Comparison of ENCODE assay signal across 8 cellular contexts in genomic region chr14:30980106-30980704, GRCh38. TPM values are rescaled to one million over a fixed set of nuclear protein-coding genes. Genes with fewer than 3 reads are reported as not detected.
DNase-seq lines count a peak whose midpoint lies in the region; ATAC-seq and TF ChIP-seq lines count a peak whose summit lies in the region.
"Not testable (repeated sequence)": the region's sequence is repeated elsewhere in the genome, so short reads cannot be mapped to it uniquely, and the experiment has no call there.

No MANE protein-coding gene starts in this region.

- H3K27me3 ChIP-seq in DOHH2 (ENCODE audit: control insufficient read depth, low read length); SK-N-SH (ENCODE audit: insufficient read depth); foreskin keratinocyte: not testable (repeated sequence)

- not testable (repeated sequence) for H3K9me3 ChIP-seq in DOHH2 (ENCODE audit: control insufficient read depth, insufficient read depth, low read length); SK-N-SH

- H3K27ac ChIP-seq in DOHH2 (ENCODE audit: low read depth, low read length) (peak overlapping the region; percentile 71), SK-N-SH (ENCODE audit: low read depth in 2 of 2, low read length in 1 of 2) (peak overlapping the region in 1 of 2 experiments; percentile 16; a peak in 1 of 4 replicates)
- H3K27ac ChIP-seq in foreskin keratinocyte: not testable (repeated sequence)

- not testable (repeated sequence) for H4K20me1 ChIP-seq in DOHH2 (ENCODE audit: control insufficient read depth, insufficient read depth, low read depth, low read length)
- H4K20me1 ChIP-seq in SK-N-SH (ENCODE audit: insufficient read depth): peaks cover 83% of the 10 kb centered on the region

- H3K36me3 ChIP-seq in DOHH2 (ENCODE audit: control insufficient read depth, low read length); SK-N-SH (replicated peaks in 1 of 2; ENCODE audit: control insufficient read depth in 1 of 2, insufficient read depth in 2 of 2, low read length in 1 of 2): not testable (repeated sequence)

- H3K9me3 Mint-ChIP-seq in HFFc6; activated naive CD8-positive, alpha-beta T cell treated with anti-CD3 and anti-CD28 coated beads, Interleukin-2, amount 50 U/mL, for 24 hours; naive thymus-derived CD8-positive, alpha-beta T cell: not testable (repeated sequence)

- H3K36me3 Mint-ChIP-seq in HFFc6 (ENCODE audit: low read depth); activated naive CD8-positive, alpha-beta T cell treated with anti-CD3 and anti-CD28 coated beads, Interleukin-2, amount 50 U/mL, for 24 hours (ENCODE audit: low read depth); naive thymus-derived CD8-positive, alpha-beta T cell: not testable (repeated sequence)

- not testable (repeated sequence) for TF ChIP-seq EP300 in SK-N-SH (IDR thresholded peaks at IDR 0.05; ENCODE audit: borderline replicate concordance in 1 of 2, low read depth in 1 of 2, low read length in 1 of 2)

- ATAC-seq in activated naive CD8-positive, alpha-beta T cell treated with anti-CD3 and anti-CD28 coated beads, Interleukin-2, amount 50 U/mL, for 24 hours: peak; percentile 36
- peak; percentile 86 for ATAC-seq in foreskin keratinocyte
- ATAC-seq in naive thymus-derived CD8-positive, alpha-beta T cell: peak; percentile 84 to 85

- peak overlapping the region; percentile 81 for H3K4me2 ChIP-seq in DOHH2 (ENCODE audit: low read length)
- not testable (repeated sequence) for H3K4me2 ChIP-seq in SK-N-SH

- H3K79me2 ChIP-seq in DOHH2 (ENCODE audit: control insufficient read depth, low read length) (peaks cover 99% of the 10 kb centered on the region), SK-N-SH (ENCODE audit: insufficient read depth) (peaks cover 99% of the 10 kb centered on the region)

- TF ChIP-seq CTCF in DOHH2 (IDR thresholded peaks at IDR 0.05; ENCODE audit: low read depth, low read length, poor library complexity, severe bottlenecking): peak; percentile 63
- TF ChIP-seq CTCF in HFFc6 (IDR thresholded peaks at IDR 0.05): peak; percentile 82
- TF ChIP-seq CTCF in SK-N-SH (IDR thresholded peaks at IDR 0.05): peak; percentile 80
- TF ChIP-seq CTCF in foreskin keratinocyte (conservative IDR thresholded peaks at IDR 0.05): peak; percentile 89

- not testable (repeated sequence) for H3K4me3 Mint-ChIP-seq in HFFc6; activated naive CD8-positive, alpha-beta T cell treated with anti-CD3 and anti-CD28 coated beads, Interleukin-2, amount 50 U/mL, for 24 hours; naive thymus-derived CD8-positive, alpha-beta T cell

- CTCF ChIA-PET in SK-N-SH (lab: Yijun Ruan, JAX): interaction anchor here (0.6 to 5.1 kb wide), 20 partner anchors 8 to 1182 kb away, joined by 3 to 24 read pairs (median 5); partner anchors contain the start of genes AP4S1 and STRN3

- H2AFZ ChIP-seq in SK-N-SH (ENCODE audit: low read depth): not testable (repeated sequence)

- 53% methylated on average over 13 of the region's 13 CpGs for WGBS in SK-N-SH (ENCODE audit: low lambda C conversion rate)

- H3K9ac ChIP-seq in SK-N-SH: not testable (repeated sequence)

- peaks cover 58% of the 10 kb centered on the region for H3K4me1 ChIP-seq in DOHH2 (ENCODE audit: control insufficient read depth, low read length)
- not testable (repeated sequence) for H3K4me1 ChIP-seq in SK-N-SH (ENCODE audit: control insufficient read depth in 1 of 2, insufficient read depth in 2 of 2, low read depth in 1 of 2, low read length in 1 of 2); foreskin keratinocyte

- H3K4me1 Mint-ChIP-seq in HFFc6 (ENCODE audit: low read depth): peaks cover 31% of the 10 kb centered on the region
- H3K4me1 Mint-ChIP-seq in activated naive CD8-positive, alpha-beta T cell treated with anti-CD3 and anti-CD28 coated beads, Interleukin-2, amount 50 U/mL, for 24 hours: peaks cover 16% of the 10 kb centered on the region
- peaks cover 6 to 44% (median 33%) of the 10 kb centered on the region in 4 donors for H3K4me1 Mint-ChIP-seq in naive thymus-derived CD8-positive, alpha-beta T cell

- peak overlapping the region; percentile 40 for H3K4me3 ChIP-seq in DOHH2 (ENCODE audit: low read length)
- not testable (repeated sequence) for H3K4me3 ChIP-seq in SK-N-SH (ENCODE audit: low read depth in 2 of 2, low read length in 1 of 2)

- not testable (repeated sequence) for H3K9me2 ChIP-seq in DOHH2 (replicated peaks; ENCODE audit: control insufficient read depth, low read length); SK-N-SH

- POLR2A ChIA-PET in SK-N-SH (lab: Yijun Ruan, JAX); naive thymus-derived CD8-positive, alpha-beta T cell (lab: Charles Lee): not testable (repeated sequence)

- DNase-seq in HFFc6 (peak; percentile 74), NCI-H1694 (lab: John Stamatoyannopoulos, UW) (peak; percentile 64), SK-N-SH (peak; percentile 44), foreskin keratinocyte (peak; percentile 51 to 63), superior temporal gyrus (ENCODE audit: extremely low spot score) (peak; percentile 78)
- peak; percentile 21 for DNase-seq in activated naive CD8-positive, alpha-beta T cell treated with anti-CD3 and anti-CD28 coated beads, Interleukin-2, amount 50 U/mL, for 24 hours
- peak in 9 of 10 donors; percentile 2 to 73 (median 49) for DNase-seq in naive thymus-derived CD8-positive, alpha-beta T cell

- H3K27me3 Mint-ChIP-seq in HFFc6 (ENCODE audit: insufficient read depth); activated naive CD8-positive, alpha-beta T cell treated with anti-CD3 and anti-CD28 coated beads, Interleukin-2, amount 50 U/mL, for 24 hours; naive thymus-derived CD8-positive, alpha-beta T cell: not testable (repeated sequence)

- H3K27ac Mint-ChIP-seq in HFFc6: 0 out of 2 replicates have a peak overlapping the region, but pooled peaks have one; percentile 33
- H3K27ac Mint-ChIP-seq in activated naive CD8-positive, alpha-beta T cell treated with anti-CD3 and anti-CD28 coated beads, Interleukin-2, amount 50 U/mL, for 24 hours: not testable (repeated sequence)
- peak overlapping the region in 7 of 10 donors; percentile 17 to 81 (median 32) for H3K27ac Mint-ChIP-seq in naive thymus-derived CD8-positive, alpha-beta T cell

- peak; percentile 78 for TF ChIP-seq RAD21 in SK-N-SH (IDR thresholded peaks at IDR 0.05; ENCODE audit: low read length)

- H3F3A ChIP-seq in DOHH2 (ENCODE audit: control insufficient read depth, insufficient read depth): not testable (repeated sequence)
- peaks cover 18% of the 10 kb centered on the region for H3F3A ChIP-seq in SK-N-SH (replicated peaks; ENCODE audit: insufficient read depth)

TF ChIP-seq in SK-N-SH, 30 proteins besides CTCF, POLR2A, EP300 and RAD21:
- TF ChIP-seq CHD2 (IDR thresholded peaks at IDR 0.05; ENCODE audit: low read length, partially characterized antibody): peak; percentile 14
- TF ChIP-seq PBX3 (IDR thresholded peaks at IDR 0.05): peak; percentile 55; the same call in 1 of the 2 replicates
- peak; percentile 48 for TF ChIP-seq SMC3 (IDR thresholded peaks at IDR 0.05; ENCODE audit: low read depth, low read length)
TF ChIP-seq in SK-N-SH: peak in this region for 3; not testable (repeated sequence) for 27.

RNA-seq across cellular contexts. Expression of gene AP4S1, which starts 45.2 kb away (rescaled TPM):
- 10 to 100 TPM in 1 of 6 experiments, 1 to 10 TPM in 5; 6.5 to 10.0 (median 7.5) TPM for total RNA-seq in HFFc6 (2021; fragmentation: NEBNext Ultra II Directional; extraction: Animal tissue kit (Norgen Biotek cat#: 25700))
- polyA plus RNA-seq in SK-N-SH (2012; rRNA removed): 1.7 and 3.4 TPM in 2 replicates
- 4.0 and 4.8 TPM in 2 replicates for polyA plus RNA-seq in SK-N-SH (2012; cell fraction: cytosol; rRNA removed)
- 3.7 and 4.9 TPM in 2 replicates for polyA plus RNA-seq in SK-N-SH (2012; cell fraction: nucleus; rRNA removed)
- 5.5 and 5.7 TPM in 2 replicates for total RNA-seq in foreskin keratinocyte
- 5.1 and 6.0 TPM in 2 replicates for polyA plus RNA-seq in foreskin keratinocyte
- 10 to 100 TPM; 19.2 to 22.2 TPM for total RNA-seq in naive thymus-derived CD8-positive, alpha-beta T cell
- polyA plus RNA-seq in naive thymus-derived CD8-positive, alpha-beta T cell: 10 to 100 TPM in 1 of 3 donors, 1 to 10 TPM in 2; 6.1 to 11.1 (median 8.3) TPM

RNA-seq across cellular contexts. Expression of gene STRN3, which starts 46.0 kb away (rescaled TPM):
- total RNA-seq in HFFc6 (2021; fragmentation: NEBNext Ultra II Directional; extraction: Animal tissue kit (Norgen Biotek cat#: 25700)): 10 to 100 TPM; 34.5 to 40.6 (median 38.6) TPM
- polyA plus RNA-seq in SK-N-SH (2012; rRNA removed) (7.2 and 8.9 TPM in 2 replicates), foreskin keratinocyte (6.5 and 8.1 TPM in 2 replicates)
- polyA plus RNA-seq in SK-N-SH (2012; cell fraction: cytosol; rRNA removed): 7.5 and 8.5 TPM in 2 replicates
- polyA plus RNA-seq in SK-N-SH (2012; cell fraction: nucleus; rRNA removed): 7.4 and 17.1 TPM in 2 replicates
- 35.8 and 40.7 TPM in 2 replicates for total RNA-seq in foreskin keratinocyte
- total RNA-seq in naive thymus-derived CD8-positive, alpha-beta T cell: 10 to 100 TPM; 23.3 to 26.8 TPM
- 1 to 10 TPM; 3.0 to 4.8 (median 3.2) TPM for polyA plus RNA-seq in naive thymus-derived CD8-positive, alpha-beta T cell

Comparison
In these comparisons a context has a peak if more than half of its experiments do, and no peak if none do; other contexts are left out.
1. DNase-seq: peak in every context shown above with its lines; median percentile 78 in superior temporal gyrus; 74 in HFFc6; 64 in NCI-H1694; 57 in foreskin keratinocyte; 49 in naive thymus-derived CD8-positive, alpha-beta T cell; 44 in SK-N-SH; 21 in activated naive CD8-positive, alpha-beta T cell treated with anti-CD3 and anti-CD28 coated beads, Interleukin-2, amount 50 U/mL, for 24 hours.
2. ATAC-seq: peak in every context shown above with its lines; median percentile 86 in foreskin keratinocyte; 84 in naive thymus-derived CD8-positive, alpha-beta T cell; 36 in activated naive CD8-positive, alpha-beta T cell treated with anti-CD3 and anti-CD28 coated beads, Interleukin-2, amount 50 U/mL, for 24 hours.